19 cellular contexts compared by ENCODE assay signal in the genomic region with DNA sequence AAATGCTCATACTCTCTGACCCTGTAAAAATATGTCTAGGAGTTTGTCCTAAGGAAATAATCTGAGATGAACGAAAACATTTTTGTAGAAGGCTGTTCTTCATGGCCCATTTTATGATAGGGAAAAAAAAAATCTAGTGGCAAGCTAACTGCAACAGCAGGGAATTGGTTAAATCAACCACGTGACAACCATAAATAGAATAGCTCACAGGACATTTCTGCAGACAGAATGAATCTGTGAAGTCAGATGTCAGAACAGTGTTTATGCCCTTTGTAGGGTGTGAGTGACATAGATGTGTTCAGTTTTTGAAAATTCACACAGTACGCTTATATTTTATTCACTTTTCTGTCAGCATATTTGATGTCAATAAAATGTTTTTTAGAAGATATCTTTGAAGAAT. TPM values are rescaled to one million over a fixed set of nuclear protein-coding genes. Genes with fewer than 3 reads are reported as not detected.
A peak's percentile ranks its signal among the peaks of the same experiment; 100 is the strongest.
DNase-seq lines count a peak whose midpoint lies in the region; ATAC-seq and TF ChIP-seq lines count a peak whose summit lies in the region.
"Had no signal": no experiment of that assay in that cellular context is flagged by ENCODE, and none has a peak within 500 bp of the region (broad histone marks: within the 10 kb centered on the region; RNA-seq: fewer than 3 reads in every experiment).

No MANE protein-coding gene starts in this region.

- H3K27ac Mint-ChIP-seq in HFFc6, result peak overlapping the region; percentile 45; the same call in 1 of the 2 replicates
- H3K27ac Mint-ChIP-seq: activated CD4-positive, alpha-beta memory T cell treated with anti-CD3 and anti-CD28 coated beads for 36 hours; activated T-cell treated with anti-CD3 and anti-CD28 coated beads, Interleukin-2, amount 50 U/mL, for 72 hours; dendritic cell treated with granulocyte-macrophage colony-stimulating factor and Interleukin-4, amounts not matched to agents 40 ng/mL and 50 ng/mL, for 4 days had no signal

- H3K36me3 Mint-ChIP-seq in HFFc6 (ENCODE audit: low read depth), result peaks cover 19% of the 10 kb centered on the region; the same call in 1 of the 2 replicates

- TF ChIP-seq POLR2A in gastrocnemius medialis (IDR thresholded peaks at IDR 0.05), result no peak

- peaks cover 13 to 37% of the 10 kb centered on the region in 2 donors for H3K4me1 ChIP-seq in gastrocnemius medialis

- peaks cover 29% of the 10 kb centered on the region for H3K4me1 Mint-ChIP-seq in HFFc6 (ENCODE audit: low read depth)

- in situ Hi-C loops in gastrocnemius medialis (cut with MboI; ENCODE audit: low sequenced_read_pairs in 4 of 4), result no loop called here

- H3K27me3 Mint-ChIP-seq in HFFc6 (ENCODE audit: insufficient read depth), result peaks cover 6% of the 10 kb centered on the region
- H3K27me3 Mint-ChIP-seq: activated CD4-positive, alpha-beta memory T cell treated with anti-CD3 and anti-CD28 coated beads for 36 hours; dendritic cell treated with granulocyte-macrophage colony-stimulating factor and Interleukin-4, amounts not matched to agents 40 ng/mL and 50 ng/mL, for 4 days had no signal

- DNase-seq in HFFc6 (no peak), caudate nucleus (lab: John Stamatoyannopoulos, UW) (peak in 1 of 61 donors; percentile 64), left cardiac atrium (no peak), gastrocnemius medialis (no peak), NCI-H748 (lab: John Stamatoyannopoulos, UW; ENCODE audit: unreplicated experiment) (no peak), T-helper 2 cell (no peak), omental fat pad (ENCODE audit: low spot score) (no peak)
- DNase-seq: activated CD4-positive, alpha-beta memory T cell treated with anti-CD3 and anti-CD28 coated beads for 36 hours; activated T-cell treated with anti-CD3 and anti-CD28 coated beads, Interleukin-2, amount 50 U/mL, for 72 hours; amniotic stem cell; GF-D8; NCI-H1048; NCI-H2107; NCI-H774; SW 1271 had no signal

- H3K27me3 ChIP-seq in gastrocnemius medialis, result no peaks in the 10 kb centered on the region

- TF ChIP-seq CTCF in HFFc6 (IDR thresholded peaks at IDR 0.05) (no peak), gastrocnemius medialis (IDR thresholded peaks at IDR 0.05 in 4 of 5, conservative IDR thresholded peaks at IDR 0.05 in 1 of 5) (no peak), omental fat pad (IDR thresholded peaks at IDR 0.05) (no peak)

- H3K4me3 Mint-ChIP-seq in HFFc6, result no peak overlapping the region
- H3K4me3 Mint-ChIP-seq: activated CD4-positive, alpha-beta memory T cell treated with anti-CD3 and anti-CD28 coated beads for 36 hours; activated T-cell treated with anti-CD3 and anti-CD28 coated beads, Interleukin-2, amount 50 U/mL, for 72 hours; dendritic cell treated with granulocyte-macrophage colony-stimulating factor and Interleukin-4, amounts not matched to agents 40 ng/mL and 50 ng/mL, for 4 days had no signal

- H3K9me3 Mint-ChIP-seq in HFFc6, result no peaks in the 10 kb centered on the region
- H3K9me3 Mint-ChIP-seq: activated CD4-positive, alpha-beta memory T cell treated with anti-CD3 and anti-CD28 coated beads for 36 hours; activated T-cell treated with anti-CD3 and anti-CD28 coated beads, Interleukin-2, amount 50 U/mL, for 72 hours; dendritic cell treated with granulocyte-macrophage colony-stimulating factor and Interleukin-4, amounts not matched to agents 40 ng/mL and 50 ng/mL, for 4 days had no signal

- H3K4me3 ChIP-seq in gastrocnemius medialis, result no peak overlapping the region
- H3K4me3 ChIP-seq: skin epidermis had no signal

- peaks cover 0 to 48% of the 10 kb centered on the region in 2 donors for H3K36me3 ChIP-seq in gastrocnemius medialis

- intact Hi-C loops in left cardiac atrium (cut with DNase I), result no loop called here
- intact Hi-C loops in gastrocnemius medialis (cut with DNase I; ENCODE audit: low total_unique reads), result no loop called here

- peak; percentile 12 to 74 for ATAC-seq in left cardiac atrium
- peak; percentile 86 to 91 for ATAC-seq in gastrocnemius medialis
- no peak for ATAC-seq in HG03520 (IDR thresholded peaks at IDR 0.05; ENCODE audit: unreplicated experiment)
- ATAC-seq in omental fat pad (ENCODE audit: low FRiP score), result no peak
- ATAC-seq: activated T-cell treated with anti-CD3 and anti-CD28 coated beads, Interleukin-2, amount 50 U/mL, for 72 hours had no signal

- H3K9me3 ChIP-seq in gastrocnemius medialis, result no peaks in the 10 kb centered on the region

- H3K27ac ChIP-seq in caudate nucleus (ENCODE audit: low read depth, low read length), result peak overlapping the region; percentile 65
- peak overlapping the region; percentile 68 to 88 (median 74) for H3K27ac ChIP-seq in gastrocnemius medialis

RNA-seq across cellular contexts. Expression of gene ARHGAP1, which starts 16.1 kb away (rescaled TPM):
- 100 to 1,000 TPM; 107 to 134 (median 110) TPM for total RNA-seq in HFFc6 (2021; fragmentation: NEBNext Ultra II Directional; extraction: Animal tissue kit (Norgen Biotek cat#: 25700))
- total RNA-seq in left cardiac atrium (100 to 1,000 TPM; 112 to 144 TPM), gastrocnemius medialis (10 to 100 TPM; 11.1 to 34.8 (median 24.6) TPM), omental fat pad (10 to 100 TPM; 34.6 to 69.2 (median 42.6) TPM)

RNA-seq across cellular contexts. Expression of gene ZNF408, which starts 16.5 kb away (rescaled TPM):
- 10 to 100 TPM in 1 of 6 experiments, 1 to 10 TPM in 5; 7.6 to 12.3 (median 9.0) TPM for total RNA-seq in HFFc6 (2021; fragmentation: NEBNext Ultra II Directional; extraction: Animal tissue kit (Norgen Biotek cat#: 25700))
- total RNA-seq in left cardiac atrium (1 to 10 TPM; 7.4 to 9.3 TPM), gastrocnemius medialis (10 to 100 TPM; 17.7 to 25.2 (median 19.3) TPM), omental fat pad (10 to 100 TPM in 1 of 4 donors, 1 to 10 TPM in 3; 4.3 to 12.2 (median 7.9) TPM)

RNA-seq across cellular contexts. Expression of gene F2, which starts 34.6 kb away (rescaled TPM):
- not detected for total RNA-seq in HFFc6 (2021; fragmentation: NEBNext Ultra II Directional; extraction: Animal tissue kit (Norgen Biotek cat#: 25700))
- total RNA-seq in left cardiac atrium (not detected), gastrocnemius medialis (1 to 10 TPM in 2 of 4 donors, not detected in 2; 1.4 to 3.0 TPM), omental fat pad (not detected)
- total RNA-seq: activated T-cell treated with anti-CD3 and anti-CD28 coated beads, Interleukin-2, amount 50 U/mL, for 72 hours; urinary bladder had no signal

Comparison
In these comparisons a context has a peak if more than half of its experiments do, and no peak if none do; other contexts are left out.
1. ATAC-seq: peak in left cardiac atrium (2 of 2) and gastrocnemius medialis (2 of 2); none in HG03520 (single experiment) and omental fat pad (single experiment).